8 cellular contexts compared by ENCODE assay signal in the genomic region with DNA sequence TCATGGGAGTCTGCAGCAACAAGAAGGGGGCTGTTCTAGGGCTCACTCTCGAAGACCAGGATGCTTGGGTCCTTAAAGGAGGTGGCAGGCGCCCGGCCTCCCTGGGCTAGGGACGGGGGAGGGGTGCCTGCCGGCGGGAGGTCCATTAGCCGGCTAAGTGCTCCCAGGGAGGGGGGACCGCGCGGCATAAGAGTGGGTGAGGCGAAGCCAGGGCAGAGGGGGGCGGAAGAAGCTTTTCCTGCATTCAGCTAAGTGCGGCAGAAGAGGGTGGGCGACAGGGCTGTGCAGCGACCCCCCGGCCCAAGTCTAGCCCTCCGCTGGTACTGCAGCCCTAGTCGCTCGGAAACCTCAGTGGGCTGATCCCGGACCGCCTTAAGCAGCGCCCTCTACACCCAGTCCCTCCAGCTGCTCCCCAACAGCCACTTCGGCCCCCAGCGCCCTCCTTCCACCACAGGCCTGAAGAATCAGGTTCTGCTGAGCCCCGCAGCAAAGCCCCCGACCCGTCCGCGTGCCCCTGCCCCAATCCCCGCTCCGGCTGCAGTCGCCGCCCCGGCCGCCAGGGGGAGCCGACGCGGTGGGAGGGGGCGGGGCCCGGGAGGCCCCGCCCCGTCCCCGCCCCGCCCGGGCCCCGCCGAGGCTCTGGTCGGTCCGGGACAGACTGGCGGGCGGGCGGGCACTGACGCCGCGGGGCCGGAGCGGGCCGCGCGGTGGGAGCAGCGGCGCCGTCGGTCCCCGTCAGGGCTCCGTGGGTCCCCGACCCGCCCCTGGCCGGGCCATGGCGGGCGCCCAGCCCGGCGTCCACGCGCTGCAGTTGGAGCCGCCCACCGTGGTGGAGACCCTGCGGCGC. TPM values are rescaled to one million over a fixed set of nuclear protein-coding genes. Genes with fewer than 3 reads are reported as not detected.
DNase-seq lines count a peak whose midpoint lies in the region; ATAC-seq and TF ChIP-seq lines count a peak whose summit lies in the region.

A gene (plus strand): TSS at position 656 of the 847 bp plus-strand sequence. CDS start 120 bp downstream, at position 776.

- H3K36me3 Mint-ChIP-seq in activated B cell treated with CpG ODN at 0.5 μM for 24 hours (ENCODE audit: low read depth): peaks cover 2% of the 10 kb centered on the region

- intact Hi-C loops in activated B cell treated with CpG ODN at 0.5 μM for 24 hours (cut with micrococcal nuclease): loop anchor here (1.0 kb wide), 6 partner anchors 10 to 104 kb away; a partner anchor contains a TSS
- intact Hi-C loops in colonic mucosa (cut with DNase I): no loop called here

- peaks cover 17% of the 10 kb centered on the region for H3K4me1 Mint-ChIP-seq in activated B cell treated with CpG ODN at 0.5 μM for 24 hours

- H3K79me2 ChIP-seq in Karpas-422 (ENCODE audit: low read length): peaks cover 10% of the 10 kb centered on the region

- CTCF ChIA-PET in BJ (lab: Yijun Ruan, JAX) (interaction anchor here (0.6 to 8.2 kb wide), 26 partner anchors 8 to 106 kb away, joined by 3 to 92 read pairs (median 6); a partner anchor contains a TSS), activated B cell treated with CpG ODN at 0.5 μM for 24 hours (lab: Charles Lee) (interaction anchor here (0.8 to 2.9 kb wide), 10 partner anchors 10 to 104 kb away, joined by 3 to 13 read pairs (median 6); a partner anchor contains a TSS)

- DNase-seq in BJ (ENCODE audit: low read depth): no peak
- peak; percentile 82 for DNase-seq in Karpas-422
- peak; percentile 72 for DNase-seq in activated B cell treated with CpG ODN at 0.5 μM for 24 hours
- no peak for DNase-seq in colonic mucosa
- DNase-seq in left lobe of liver (ENCODE audit: low spot score): peak; percentile 74
- DNase-seq in stimulated activated CD4-positive, alpha-beta T cell treated with anti-CD3 and anti-CD28 coated beads, Interleukin-4, amount 100 ng/mL, for 24 hours: peak; percentile 62
- DNase-seq in NCI-H128 (lab: John Stamatoyannopoulos, UW; ENCODE audit: unreplicated experiment): no peak

- H3K4me1 ChIP-seq in Karpas-422 (ENCODE audit: low read length) (peaks cover 41% of the 10 kb centered on the region), colonic mucosa (peaks cover 9% of the 10 kb centered on the region)

- H3K27me3 ChIP-seq in BJ (ENCODE audit: control insufficient read depth, insufficient read depth, low read length): no peaks in the 10 kb centered on the region
- no peaks in the 10 kb centered on the region for H3K27me3 ChIP-seq in Karpas-422 (ENCODE audit: low read length)
- no peaks in the 10 kb centered on the region for H3K27me3 ChIP-seq in colonic mucosa

- peak within 1 kb of the TSS; percentile 25 for H3K27ac Mint-ChIP-seq in activated B cell treated with CpG ODN at 0.5 μM for 24 hours

- no peaks in the 10 kb centered on the region for H4K20me1 ChIP-seq in Karpas-422 (ENCODE audit: insufficient read depth, low read depth, low read length)

- ATAC-seq in GM19025 (IDR thresholded peaks at IDR 0.05; ENCODE audit: low read depth, unreplicated experiment) (peak; percentile 50), activated B cell treated with CpG ODN at 0.5 μM for 24 hours (ENCODE audit: low read depth) (peak; percentile 65), left lobe of liver (peak; percentile 70)

- no peaks in the 10 kb centered on the region for H3K9me3 ChIP-seq in Karpas-422 (ENCODE audit: low read length)
- no peaks in the 10 kb centered on the region for H3K9me3 ChIP-seq in colonic mucosa

- H3K4me3 ChIP-seq in BJ (ENCODE audit: low read depth, low read length) (peak within 1 kb of the TSS; percentile 79), Karpas-422 (ENCODE audit: low read length) (peak within 1 kb of the TSS; percentile 95), colonic mucosa (peak within 1 kb of the TSS; percentile 97)

- H3K36me3 ChIP-seq in BJ (ENCODE audit: control insufficient read depth, insufficient read depth, low read length) (peaks cover 10% of the 10 kb centered on the region), Karpas-422 (ENCODE audit: insufficient read depth, low read length) (no peaks in the 10 kb centered on the region), colonic mucosa (peaks cover 5% of the 10 kb centered on the region)

- peak within 1 kb of the TSS; percentile 86 for H2AFZ ChIP-seq in Karpas-422 (ENCODE audit: low read length)

- no peaks in the 10 kb centered on the region for H3K27me3 Mint-ChIP-seq in activated B cell treated with CpG ODN at 0.5 μM for 24 hours

- H3K27ac ChIP-seq in Karpas-422 (ENCODE audit: low read length) (no peak within 1 kb of the TSS), colonic mucosa (peak within 1 kb of the TSS; percentile 80)

- POLR2A ChIA-PET in BJ (lab: Charles Lee) (no interaction called here), activated B cell treated with CpG ODN at 0.5 μM for 24 hours (lab: Charles Lee) (interaction anchor here (1.2 to 2.8 kb wide), 10 partner anchors 10 to 64 kb away, joined by 3 to 15 read pairs (median 8); a partner anchor contains a TSS)

- H3K4me2 ChIP-seq in Karpas-422 (ENCODE audit: low read depth, low read length, poor library complexity, severe bottlenecking): peak within 1 kb of the TSS; percentile 99

- H3K9me2 ChIP-seq in Karpas-422 (replicated peaks; ENCODE audit: insufficient read depth, low read length): no peaks in the 10 kb centered on the region

- peak within 1 kb of the TSS; percentile 85 for H3K4me3 Mint-ChIP-seq in activated B cell treated with CpG ODN at 0.5 μM for 24 hours

- H3K9ac ChIP-seq in Karpas-422 (ENCODE audit: low read length): peak within 1 kb of the TSS; percentile 83
- H3K9ac ChIP-seq in colonic mucosa (ENCODE audit: low read depth in 2 of 2, low read length in 2 of 2): peak within 1 kb of the TSS; percentile 89 to 91

- no peaks in the 10 kb centered on the region for H3K9me3 Mint-ChIP-seq in activated B cell treated with CpG ODN at 0.5 μM for 24 hours

- peak; percentile 68 for TF ChIP-seq CTCF in BJ (IDR thresholded peaks at IDR 0.05; ENCODE audit: insufficient read depth, low read depth, low read length)
- TF ChIP-seq CTCF in activated B cell treated with CpG ODN at 0.5 μM for 24 hours (IDR thresholded peaks at IDR 0.05): no peak
- TF ChIP-seq CTCF in colonic mucosa (IDR thresholded peaks at IDR 0.05): peak; percentile 59

RNA-seq across cellular contexts. Expression of the gene that starts here (rescaled TPM):
- 17.9 and 30.2 TPM in 2 replicates for polyA plus RNA-seq in BJ (2011; rRNA removed)
- polyA minus RNA-seq in BJ (2011; rRNA and poly(A)+ RNA removed): 45.3 and 50.4 TPM in 2 replicates
- 5.7 and 12.7 TPM in 2 replicates for total RNA-seq in Karpas-422 (2014; rRNA removed; shearing (Covaris generic); ENCODE audit: low replicate concordance)
- 7.9 and 8.1 TPM in 2 replicates for total RNA-seq in activated B cell treated with CpG ODN at 0.5 μM for 24 hours
- total RNA-seq in colonic mucosa: 100 to 1,000 TPM in 1 of 2 donors, 10 to 100 TPM in 1; 86.9 to 108 TPM
- 6.8 TPM for total RNA-seq in left lobe of liver

Comparison
In these comparisons a context has a peak if more than half of its experiments do, and no peak if none do; other contexts are left out.
1. DNase-seq: peak in Karpas-422 (single experiment), activated B cell treated with CpG ODN at 0.5 μM for 24 hours (single experiment), left lobe of liver (single experiment) and stimulated activated CD4-positive, alpha-beta T cell treated with anti-CD3 and anti-CD28 coated beads, Interleukin-4, amount 100 ng/mL, for 24 hours (single experiment); none in BJ (single experiment), colonic mucosa (single experiment) and NCI-H128 (single experiment).
2. Peak in every context shown above with its lines, with median percentiles within 50 percentile points of each other: H3K4me3 ChIP-seq and ATAC-seq.